In genomic region chr6:159404296-159404695, GRCh38 we compare ENCODE assay signal across 27 cellular contexts.
"Had no signal": no experiment of that assay in that cellular context is flagged by ENCODE, and none has a peak within 500 bp of the region (broad histone marks: within the 10 kb centered on the region; RNA-seq: fewer than 3 reads in every experiment).

No MANE protein-coding gene starts in this region.

- DNase-seq: heart right ventricle; islet precursor cell; kidney glomerular epithelial cell; left colon; left lung; lower lobe of right lung; midbrain; mucosa of descending colon; naive thymus-derived CD4-positive, alpha-beta T cell; pancreas; posterior cingulate gyrus; retina; right cardiac atrium; stimulated activated CD4-positive, alpha-beta T cell treated with anti-CD3 and anti-CD28 coated beads, Interleukin-12 subunit alpha, Interleukin-12 subunit beta, amount 100 ng/mL, for 4 hours; stimulated activated CD4-positive, alpha-beta T cell treated with anti-CD3 and anti-CD28 coated beads, Interleukin-15, amount 100 ng/mL, for 24 hours; stimulated activated CD4-positive, alpha-beta T cell treated with anti-CD3 and anti-CD28 coated beads, Interleukin-2, amount 100 ng/mL, for 24 hours; stimulated activated CD4-positive, alpha-beta T cell treated with anti-CD3 and anti-CD28 coated beads, Interleukin-4, amount 100 ng/mL, for 1 hour; stimulated activated naive B cell treated with anti-CD40 and anti-IgM and Interleukin-4, amounts not matched to agents 10 μg/mL and 1 μg/mL and 100 μg/mL, for 72 hours; stimulated activated naive CD8-positive, alpha-beta T cell treated with anti-CD3 and anti-CD28 coated beads, Interleukin-15, Interleukin-2, amounts not matched to agents 100 U/mL and 50 U/mL, for 24 hours; stomach; uterus had no signal

- H3K79me2 ChIP-seq: hepatocyte had no signal

- H3K4me3 ChIP-seq: heart right ventricle, hepatocyte, left lung, lower lobe of right lung, mucosa of descending colon, pancreas, prostate gland, skin epidermis, stomach, suprapubic skin, thoracic aorta, tibial nerve, uterus had no signal

- H3K27me3 ChIP-seq: hepatocyte, left lung, pancreas, suprapubic skin, tibial nerve, uterus had no signal

- H3K27ac ChIP-seq: heart right ventricle, hepatocyte, left lung, lower lobe of right lung, pancreas, prostate gland, skin epidermis, stomach, suprapubic skin, thoracic aorta, tibial nerve, uterus had no signal

- H3K4me2 ChIP-seq: hepatocyte had no signal

- H3K9me3 ChIP-seq: left lung, lower lobe of right lung, mucosa of descending colon, pancreas, prostate gland, stomach, suprapubic skin, thoracic aorta, tibial nerve, uterus had no signal

- H3K36me3 ChIP-seq: heart right ventricle, left lung, lower lobe of right lung, pancreas, prostate gland, stomach, suprapubic skin, thoracic aorta, tibial nerve, uterus had no signal

- H3K4me1 ChIP-seq: left lung, lower lobe of right lung, pancreas, prostate gland, stomach, suprapubic skin, tibial nerve, uterus had no signal

- H2AFZ ChIP-seq: hepatocyte had no signal
